In the genomic region with DNA sequence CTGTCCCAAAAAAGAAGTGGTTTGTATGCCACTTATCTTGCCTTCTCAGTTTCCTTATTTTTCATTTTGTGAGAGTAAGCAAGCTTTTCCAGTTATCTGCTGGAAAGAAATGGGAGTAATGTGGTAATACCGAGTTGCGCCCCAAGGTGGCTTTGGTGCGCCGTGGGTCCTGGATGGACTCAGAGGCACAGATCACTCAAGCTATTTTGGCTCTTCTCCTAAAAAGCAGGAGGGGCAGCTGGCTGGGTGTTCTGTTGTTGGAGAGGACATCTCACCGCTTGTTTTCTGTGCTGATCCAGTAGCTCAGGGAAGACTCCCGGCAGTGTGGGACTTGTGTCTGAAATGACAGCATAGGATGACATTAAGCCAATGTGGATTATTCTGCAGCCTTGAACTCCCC, we compare ENCODE assay signal across 9 cellular contexts. TPM values are rescaled to one million over a fixed set of nuclear protein-coding genes. Genes with fewer than 3 reads are reported as not detected.
A peak's percentile ranks its signal among the peaks of the same experiment; 100 is the strongest.
DNase-seq lines count a peak whose midpoint lies in the region; ATAC-seq and TF ChIP-seq lines count a peak whose summit lies in the region.
"Had no signal": no experiment of that assay in that cellular context is flagged by ENCODE, and none has a peak within 500 bp of the region (broad histone marks: within the 10 kb centered on the region; RNA-seq: fewer than 3 reads in every experiment).

No MANE protein-coding gene starts in this region.

- no peaks in the 10 kb centered on the region for H3K27me3 Mint-ChIP-seq in activated CD8-positive, alpha-beta T cell treated with anti-CD3 and anti-CD28 coated beads for 36 hours

- CTCF ChIA-PET in activated CD8-positive, alpha-beta T cell treated with anti-CD3 and anti-CD28 coated beads for 36 hours (lab: Charles Lee), result interaction anchor here (0.6 to 5.5 kb wide), 18 partner anchors 9 to 1078 kb away, joined by 3 to 38 read pairs (median 5); partner anchors contain the start of gene PRKRIP1

- peaks cover 0 to 96% (median 43%) of the 10 kb centered on the region in 6 donors for H3K36me3 ChIP-seq in spleen

- H3K27ac Mint-ChIP-seq in activated CD8-positive, alpha-beta T cell treated with anti-CD3 and anti-CD28 coated beads for 36 hours, result peak overlapping the region; percentile 16

- H3K4me1 Mint-ChIP-seq in activated CD8-positive, alpha-beta T cell treated with anti-CD3 and anti-CD28 coated beads for 36 hours (ENCODE audit: low read depth), result peaks cover 28% of the 10 kb centered on the region

- H3K27ac ChIP-seq in spleen, result peak overlapping the region in 3 of 8 donors; percentile 9 to 56 (median 35)

- peaks cover 0 to 7% (median 2%) of the 10 kb centered on the region in 8 donors for H3K9me3 ChIP-seq in spleen

- 49 to 62% (median 58%) methylated on average over 6 of the region's 6 CpGs for WGBS in spleen, 5 donors

- peaks cover 2% of the 10 kb centered on the region for H3K9me3 Mint-ChIP-seq in activated CD8-positive, alpha-beta T cell treated with anti-CD3 and anti-CD28 coated beads for 36 hours

- H3K4me3 ChIP-seq in LNCaP clone FGC (ENCODE audit: low read depth, low read length) (no peak overlapping the region), spleen (no peak overlapping the region)

- POLR2A ChIA-PET in activated CD8-positive, alpha-beta T cell treated with anti-CD3 and anti-CD28 coated beads for 36 hours (lab: Charles Lee), result interaction anchor here (0.8 to 13.4 kb wide), 4 partner anchors 16 to 44 kb away, joined by 3 to 147 read pairs (median 6); partner anchors contain the start of genes ORAI2 and PRKRIP1

- H3K4me1 ChIP-seq in spleen, result peaks cover 27 to 81% (median 53%) of the 10 kb centered on the region in 6 donors

- no peak for ATAC-seq in activated CD8-positive, alpha-beta T cell treated with anti-CD3 and anti-CD28 coated beads for 36 hours
- ATAC-seq in Right ventricle myocardium inferior, result peak; percentile 82
- ATAC-seq in HG03457 (IDR thresholded peaks at IDR 0.05; ENCODE audit: unreplicated experiment), result no peak

- intact Hi-C loops in activated CD8-positive, alpha-beta T cell treated with anti-CD3 and anti-CD28 coated beads for 36 hours (cut with micrococcal nuclease), result loop anchor here (5.0 kb wide), 1 partner anchor 50 kb away; the partner anchor contains the start of genes ALKBH4 and LRWD1
- intact Hi-C loops in Right ventricle myocardium inferior (cut with DNase I) (loop anchor here (5.0 kb wide), 1 partner anchor 50 kb away; the partner anchor contains the start of genes ALKBH4 and LRWD1), spleen (cut with DNase I; ENCODE audit: low total_unique reads) (no loop called here)

- H3K4me3 Mint-ChIP-seq in activated CD8-positive, alpha-beta T cell treated with anti-CD3 and anti-CD28 coated beads for 36 hours, result no peak overlapping the region

- H3K27me3 ChIP-seq in spleen (replicated peaks in 1 of 7), result no peaks in the 10 kb centered on the region

- peaks cover 73% of the 10 kb centered on the region for H3K36me3 Mint-ChIP-seq in activated CD8-positive, alpha-beta T cell treated with anti-CD3 and anti-CD28 coated beads for 36 hours (ENCODE audit: low read depth)

- TF ChIP-seq CTCF in LNCaP clone FGC (IDR thresholded peaks at IDR 0.05; ENCODE audit: control insufficient read depth, extremely low read depth, insufficient read depth), result peak; percentile 28; the same call in 1 of the 2 replicates
- TF ChIP-seq CTCF in activated CD8-positive, alpha-beta T cell treated with anti-CD3 and anti-CD28 coated beads for 36 hours (IDR thresholded peaks at IDR 0.05), result peak; percentile 68
- peak; percentile 45 to 71 (median 58) for TF ChIP-seq CTCF in spleen (IDR thresholded peaks at IDR 0.05 in 8 of 11, conservative IDR thresholded peaks at IDR 0.05 in 3 of 11)

- no peak for TF ChIP-seq POLR2A in spleen (IDR thresholded peaks at IDR 0.05)

- peak; percentile 47 for DNase-seq in EH (ENCODE audit: low read depth)
- DNase-seq in LNCaP clone FGC (ENCODE audit: low read depth), result no peak
- DNase-seq in activated CD8-positive, alpha-beta T cell treated with anti-CD3 and anti-CD28 coated beads for 36 hours, result peak; percentile 58
- peak; percentile 73 for DNase-seq in Right ventricle myocardium inferior (ENCODE audit: missing footprints)
- DNase-seq in spleen, result peak; percentile 86
- no peak for DNase-seq in NCI-H2029 (lab: John Stamatoyannopoulos, UW)
- no peak for DNase-seq in NCI-H1105 (lab: John Stamatoyannopoulos, UW)

RNA-seq across cellular contexts. Expression of gene PRKRIP1, which starts 16.4 kb away (rescaled TPM):
- total RNA-seq in activated CD8-positive, alpha-beta T cell treated with anti-CD3 and anti-CD28 coated beads for 36 hours, result 10 to 100 TPM; 29.8 to 33.6 TPM
- total RNA-seq in Right ventricle myocardium inferior (10.6 TPM), spleen (10 to 100 TPM; 25.0 to 33.4 (median 28.8) TPM)
- polyA plus RNA-seq in spleen, result 10 to 100 TPM; 27.4 to 45.7 (median 43.6) TPM

RNA-seq across cellular contexts. Expression of gene ORAI2, which starts 20.8 kb away (rescaled TPM):
- total RNA-seq in activated CD8-positive, alpha-beta T cell treated with anti-CD3 and anti-CD28 coated beads for 36 hours, result 10 to 100 TPM; 29.4 to 35.8 TPM
- total RNA-seq in Right ventricle myocardium inferior (3.0 TPM), spleen (100 to 1,000 TPM in 3 of 7 donors, 10 to 100 TPM in 4; 75.3 to 146 (median 90.5) TPM)
- 10 to 100 TPM; 31.5 to 74.4 (median 35.4) TPM for polyA plus RNA-seq in spleen

RNA-seq across cellular contexts. Expression of gene ALKBH4, which starts 52.1 kb away (rescaled TPM):
- 1 to 10 TPM; 6.0 to 6.9 TPM for total RNA-seq in activated CD8-positive, alpha-beta T cell treated with anti-CD3 and anti-CD28 coated beads for 36 hours
- 5.8 TPM for total RNA-seq in Right ventricle myocardium inferior
- 10 to 100 TPM in 6 of 7 donors, 1 to 10 TPM in 1; 9.6 to 15.1 (median 10.7) TPM for total RNA-seq in spleen
- polyA plus RNA-seq in spleen, result 10 to 100 TPM in 1 of 3 donors, 1 to 10 TPM in 2; 9.0 to 11.1 (median 9.2) TPM

RNA-seq across cellular contexts. Expression of gene LRWD1, which starts 52.2 kb away (rescaled TPM):
- total RNA-seq in activated CD8-positive, alpha-beta T cell treated with anti-CD3 and anti-CD28 coated beads for 36 hours, result 10 to 100 TPM; 12.3 to 12.7 TPM
- total RNA-seq in Right ventricle myocardium inferior, result 10.0 TPM
- 10 to 100 TPM; 19.9 to 42.2 (median 24.1) TPM for total RNA-seq in spleen
- 10 to 100 TPM; 22.1 to 37.3 (median 33.7) TPM for polyA plus RNA-seq in spleen

RNA-seq across cellular contexts. Expression of gene SPDYE6, which starts 56.3 kb away (rescaled TPM):
- total RNA-seq in activated CD8-positive, alpha-beta T cell treated with anti-CD3 and anti-CD28 coated beads for 36 hours, result not detected
- total RNA-seq in Right ventricle myocardium inferior (not detected), spleen (not detected)
- polyA plus RNA-seq in spleen, result under 1 TPM in 1 of 3 donors, not detected in 2; 0.06 TPM
- total RNA-seq: mononuclear cell had no signal

Comparison
In these comparisons a context has a peak if more than half of its experiments do, and no peak if none do; other contexts are left out.
1. DNase-seq: peak in EH (single experiment), activated CD8-positive, alpha-beta T cell treated with anti-CD3 and anti-CD28 coated beads for 36 hours (single experiment), Right ventricle myocardium inferior (single experiment) and spleen (single experiment); none in LNCaP clone FGC (single experiment), NCI-H2029 (single experiment) and NCI-H1105 (single experiment).
2. Peak in every context shown above with its lines, with median percentiles within 50 percentile points of each other: CTCF ChIP-seq.